Comparison of ENCODE assay signal across 8 cellular contexts in the genomic region with DNA sequence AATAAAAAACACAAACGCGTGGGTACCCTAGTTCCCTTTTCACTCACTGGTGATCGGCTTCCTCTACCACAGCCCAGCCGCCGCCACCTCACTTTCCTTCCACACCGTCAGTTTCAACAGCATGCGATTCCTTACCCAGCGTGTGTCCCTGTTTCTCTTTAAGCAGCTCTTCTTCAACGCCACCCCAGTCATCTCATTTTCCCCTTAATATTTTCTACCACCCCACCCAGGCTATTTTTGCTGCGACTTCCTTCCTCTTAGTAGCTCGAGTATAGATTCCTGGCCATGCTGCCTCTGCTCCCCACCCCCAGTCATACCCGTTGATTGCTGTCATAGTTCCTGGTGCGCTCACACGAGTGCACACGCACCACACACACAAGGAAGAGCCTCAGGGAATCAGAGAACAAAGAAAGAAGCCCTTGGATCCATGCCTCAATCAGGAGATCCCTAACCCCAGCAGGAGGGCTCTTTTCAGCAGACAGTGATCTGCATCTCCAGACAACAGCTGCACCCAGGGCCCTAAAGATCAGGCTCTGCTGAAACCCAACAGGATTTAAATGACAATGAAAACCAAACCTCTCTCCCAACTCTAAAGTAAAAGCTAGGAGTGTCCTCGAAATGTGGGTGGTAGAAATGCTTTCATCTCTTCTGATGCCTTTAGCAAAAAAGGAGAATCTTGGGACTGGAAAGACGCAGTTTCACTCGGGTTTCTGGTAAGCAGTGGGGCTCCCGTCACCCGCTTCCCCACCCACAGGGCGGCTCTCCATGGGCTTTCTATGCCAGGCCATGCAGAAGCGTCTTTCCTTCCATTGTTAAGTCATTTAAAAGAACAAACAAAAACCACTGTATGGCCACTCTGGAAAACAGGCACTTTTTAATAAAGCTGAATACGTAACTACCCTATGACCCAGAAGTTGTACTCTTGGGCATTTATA. TPM values are rescaled to one million over a fixed set of nuclear protein-coding genes. Genes with fewer than 3 reads are reported as not detected.
DNase-seq lines count a peak whose midpoint lies in the region; ATAC-seq, FAIRE-seq and TF ChIP-seq lines count a peak whose summit lies in the region.

No MANE protein-coding gene starts in this region.

- H4K20me1 ChIP-seq in astrocyte (ENCODE audit: insufficient read depth, low read length), result peaks cover 49% of the 10 kb centered on the region

- no peak for TF ChIP-seq CTCF in astrocyte (IDR thresholded peaks at IDR 0.05; ENCODE audit: insufficient read depth, low read depth, low read length)

- peak overlapping the region; percentile 87 for H3K4me2 ChIP-seq in astrocyte (ENCODE audit: low read length)

- peaks cover 71% of the 10 kb centered on the region for H3K4me1 ChIP-seq in CD8-positive, alpha-beta memory T cell (ENCODE audit: insufficient read depth, low read length)
- peaks cover 37% of the 10 kb centered on the region for H3K4me1 ChIP-seq in astrocyte (ENCODE audit: insufficient read depth, low read length)

- peaks cover 69 to 84% (median 75%) of the 10 kb centered on the region in 3 donors for H3K4me1 Mint-ChIP-seq in CD8-positive, alpha-beta memory T cell
- peaks cover 39% of the 10 kb centered on the region for H3K4me1 Mint-ChIP-seq in astrocyte (ENCODE audit: low read depth, unreplicated experiment)

- peak overlapping the region; percentile 22 for H2AFZ ChIP-seq in astrocyte (ENCODE audit: low read depth, low read length)

- peak overlapping the region; percentile 75 to 98 (median 94) for H3K27ac Mint-ChIP-seq in CD8-positive, alpha-beta memory T cell
- peak overlapping the region; percentile 93 for H3K27ac Mint-ChIP-seq in astrocyte (ENCODE audit: unreplicated experiment)

- intact Hi-C loops in sciatic nerve (cut with DNase I), result no loop called here

- peaks cover 7 to 54% (median 17%) of the 10 kb centered on the region in 3 donors for H3K36me3 Mint-ChIP-seq in CD8-positive, alpha-beta memory T cell
- peaks cover 8% of the 10 kb centered on the region for H3K36me3 Mint-ChIP-seq in astrocyte (ENCODE audit: low read depth, unreplicated experiment)

- peak in 3 of 5 donors; percentile 39 to 53 (median 42) for DNase-seq in CD8-positive, alpha-beta memory T cell
- DNase-seq in HPDE6-E6E7 (ENCODE audit: extremely low spot score) (peak; percentile 77), RPMI7951 (ENCODE audit: low read depth) (peak; percentile 95), astrocyte (ENCODE audit: low read depth) (peak; percentile 79), hepatic stellate cell (ENCODE audit: low spot score) (peak; percentile 88), sciatic nerve (ENCODE audit: low spot score) (peak; percentile 68)

- ATAC-seq in sciatic nerve, result peak; percentile 87
- ATAC-seq in GM18909 (IDR thresholded peaks at IDR 0.05; ENCODE audit: poor library complexity, unreplicated experiment), result no peak
- ATAC-seq in GM21576 (IDR thresholded peaks at IDR 0.05; ENCODE audit: unreplicated experiment), result no peak

- CTCF ChIA-PET in CD8-positive, alpha-beta memory T cell (lab: Charles Lee), result interaction anchor here (0.9 to 7.4 kb wide), 14 partner anchors 10 to 366 kb away, joined by 3 to 43 read pairs (median 5); a partner anchor contains a TSS

- peak overlapping the region; percentile 57 for H3K4me3 ChIP-seq in CD8-positive, alpha-beta memory T cell (ENCODE audit: low read length)
- peak overlapping the region; percentile 49 for H3K4me3 ChIP-seq in astrocyte (ENCODE audit: insufficient read depth, low read depth, low read length)

- no peaks in the 10 kb centered on the region for H3K9me3 ChIP-seq in CD8-positive, alpha-beta memory T cell (ENCODE audit: low read length)
- no peaks in the 10 kb centered on the region for H3K9me3 ChIP-seq in astrocyte (ENCODE audit: insufficient read depth, low read depth, low read length)

- H3K4me3 Mint-ChIP-seq in CD8-positive, alpha-beta memory T cell, result peak overlapping the region; percentile 77 to 98 (median 87)
- peak overlapping the region; percentile 72 for H3K4me3 Mint-ChIP-seq in astrocyte (ENCODE audit: unreplicated experiment)

- H3K9ac ChIP-seq in astrocyte (ENCODE audit: low read length), result peak overlapping the region; percentile 80

- H3K79me2 ChIP-seq in astrocyte (ENCODE audit: insufficient read depth, low read length), result peaks cover 80% of the 10 kb centered on the region

- H3K27ac ChIP-seq in CD8-positive, alpha-beta memory T cell (ENCODE audit: low read depth, low read length), result peak overlapping the region; percentile 19
- peak overlapping the region; percentile 73 for H3K27ac ChIP-seq in astrocyte (ENCODE audit: low read depth, low read length)

- H3K36me3 ChIP-seq in CD8-positive, alpha-beta memory T cell (ENCODE audit: insufficient read depth, low read length), result peaks cover 28% of the 10 kb centered on the region
- H3K36me3 ChIP-seq in astrocyte (ENCODE audit: insufficient read depth, low read length), result peaks cover 18% of the 10 kb centered on the region

- no peak for FAIRE-seq in astrocyte (lab: Jason Lieb, UNC)

- no peaks in the 10 kb centered on the region for H3K27me3 ChIP-seq in CD8-positive, alpha-beta memory T cell (ENCODE audit: insufficient read depth, low read length, poor library complexity, severe bottlenecking)
- no peaks in the 10 kb centered on the region for H3K27me3 ChIP-seq in astrocyte (ENCODE audit: insufficient read depth, low read length)

- POLR2A ChIA-PET in CD8-positive, alpha-beta memory T cell (lab: Charles Lee), result interaction anchor here (0.6 to 2.4 kb wide), 7 partner anchors 11 to 362 kb away, joined by 3 to 11 read pairs (median 4); a partner anchor contains a TSS

- no peaks in the 10 kb centered on the region for H3K9me3 Mint-ChIP-seq in CD8-positive, alpha-beta memory T cell
- H3K9me3 Mint-ChIP-seq in astrocyte (ENCODE audit: unreplicated experiment), result no peaks in the 10 kb centered on the region

- no peaks in the 10 kb centered on the region for H3K27me3 Mint-ChIP-seq in CD8-positive, alpha-beta memory T cell
- H3K27me3 Mint-ChIP-seq in astrocyte (ENCODE audit: low read depth, unreplicated experiment), result no peaks in the 10 kb centered on the region

RNA-seq across cellular contexts. Expression of a gene that starts 23.8 kb away (rescaled TPM):
- total RNA-seq in CD8-positive, alpha-beta memory T cell, result 10 to 100 TPM; 19.3 to 19.9 TPM
- 30.6 TPM for polyA plus RNA-seq in CD8-positive, alpha-beta memory T cell
- total RNA-seq in RPMI7951 (2014; rRNA removed; shearing (Covaris generic)), result 35.8 and 56.9 TPM in 2 replicates
- total RNA-seq in astrocyte, result 27.1 and 31.4 TPM in 2 replicates
- total RNA-seq in sciatic nerve, result 24.8 TPM

RNA-seq across cellular contexts. Expression of a gene that starts 36.9 kb away (rescaled TPM):
- total RNA-seq in CD8-positive, alpha-beta memory T cell, result 10 to 100 TPM; 23.8 to 27.2 TPM
- 12.5 TPM for polyA plus RNA-seq in CD8-positive, alpha-beta memory T cell
- total RNA-seq in RPMI7951 (2014; rRNA removed; shearing (Covaris generic)), result 3.8 and 4.2 TPM in 2 replicates
- total RNA-seq in astrocyte (21.3 and 22.2 TPM in 2 replicates), sciatic nerve (14.3 TPM)

Comparison
In these comparisons a context has a peak if more than half of its experiments do, and no peak if none do; other contexts are left out.
1. DNase-seq: peak in every context shown above with its lines; median percentile 95 in RPMI7951; 88 in hepatic stellate cell; 79 in astrocyte; 77 in HPDE6-E6E7; 68 in sciatic nerve; 42 in CD8-positive, alpha-beta memory T cell.